Comparison of ENCODE assay signal across 8 cellular contexts in genomic region chr9:87497080-87497603, GRCh38. TPM values are rescaled to one million over a fixed set of nuclear protein-coding genes. Genes with fewer than 3 reads are reported as not detected.
A peak's percentile ranks its signal among the peaks of the same experiment; 100 is the strongest.
DNase-seq lines count a peak whose midpoint lies in the region; ATAC-seq and TF ChIP-seq lines count a peak whose summit lies in the region.

No MANE protein-coding gene starts in this region.

- peak overlapping the region; percentile 99 for H3K27ac ChIP-seq in A673 (ENCODE audit: low read depth, low read length, poor library complexity, severe bottlenecking)
- H3K27ac ChIP-seq in HUES48 (ENCODE audit: low read depth, low read length): peak overlapping the region; percentile 76
- H3K27ac ChIP-seq in muscle layer of colon (ENCODE audit: low read depth, low read length): peak overlapping the region; percentile 93

- H3K9ac ChIP-seq in HUES48 (ENCODE audit: low read depth, low read length) (peak overlapping the region; percentile 69), muscle layer of colon (ENCODE audit: low read length) (peak overlapping the region; percentile 67)

- CTCF ChIA-PET in A673 (lab: Charles Lee): no interaction called here

- TF ChIP-seq CTCF in A673 (conservative IDR thresholded peaks at IDR 0.05; ENCODE audit: low read depth, low read length) (no peak), choroid plexus epithelial cell (conservative IDR thresholded peaks at IDR 0.05; ENCODE audit: low read depth, low read length) (no peak)

- BruUV-seq in A673 (replicated peaks; lab: Mats Ljungman, UMichigan): TSS peak; percentile 44

- no peaks in the 10 kb centered on the region for H3K27me3 ChIP-seq in A673 (replicated peaks; ENCODE audit: insufficient read depth, low read depth, low read length, poor library complexity)
- H3K27me3 ChIP-seq in HUES48 (ENCODE audit: control insufficient read depth, insufficient read depth, low read length): 0 out of 2 replicates have a peak, but pooled peaks cover 3% of the 10 kb centered on the region
- H3K27me3 ChIP-seq in muscle layer of colon (ENCODE audit: control insufficient read depth in 1 of 2, insufficient read depth in 2 of 2, low read length in 2 of 2): no peaks in the 10 kb centered on the region

- ATAC-seq in GM19035 (IDR thresholded peaks at IDR 0.05; ENCODE audit: unreplicated experiment): no peak
- no peak for ATAC-seq in HG03457 (IDR thresholded peaks at IDR 0.05; ENCODE audit: unreplicated experiment)

- H3K36me3 ChIP-seq in A673 (ENCODE audit: insufficient read depth, low read length, poor library complexity, severe bottlenecking) (peaks cover 35% of the 10 kb centered on the region), HUES48 (ENCODE audit: control insufficient read depth, insufficient read depth, low read length) (peaks cover 16% of the 10 kb centered on the region), muscle layer of colon (ENCODE audit: insufficient read depth, low read length) (no peaks in the 10 kb centered on the region)

- peaks cover 62% of the 10 kb centered on the region for H3K4me1 ChIP-seq in A673 (ENCODE audit: insufficient read depth, low read length, poor library complexity, severe bottlenecking)
- peaks cover 16% of the 10 kb centered on the region for H3K4me1 ChIP-seq in HUES48 (ENCODE audit: control insufficient read depth, insufficient read depth, low read length)
- H3K4me1 ChIP-seq in muscle layer of colon (ENCODE audit: insufficient read depth, low read length): peaks cover 28% of the 10 kb centered on the region

- intact Hi-C loops in A673 (cut with micrococcal nuclease; ENCODE audit: unreplicated experiment): loop anchor here (5.0 kb wide), 4 partner anchors 35 to 165 kb away; no protein-coding TSS in a partner anchor

- DNase-seq in A673 (ENCODE audit: low spot score) (no peak), choroid plexus epithelial cell (ENCODE audit: low read depth) (no peak), NCI-H146 (lab: John Stamatoyannopoulos, UW) (no peak), DMS79 (lab: John Stamatoyannopoulos, UW) (no peak)

- H3K4me3 ChIP-seq in A673 (ENCODE audit: low read depth, low read length, poor library complexity, severe bottlenecking) (peak overlapping the region; percentile 91), HUES48 (ENCODE audit: low read depth, low read length) (peak overlapping the region; percentile 81), choroid plexus epithelial cell (ENCODE audit: low read depth, low read length) (peak overlapping the region; percentile 65), muscle layer of colon (ENCODE audit: low read depth in 1 of 2, low read length in 2 of 2) (peak overlapping the region; percentile 76 to 92)

- no peaks in the 10 kb centered on the region for H3K9me3 ChIP-seq in A673 (ENCODE audit: low read depth, low read length, poor library complexity, severe bottlenecking)
- H3K9me3 ChIP-seq in HUES48 (ENCODE audit: control insufficient read depth, insufficient read depth, low read length): no peaks in the 10 kb centered on the region
- H3K9me3 ChIP-seq in muscle layer of colon (ENCODE audit: low read length): no peaks in the 10 kb centered on the region

- POLR2A ChIA-PET in A673 (lab: Charles Lee; ENCODE audit: low non-redundant PET): interaction anchor here (0.6 to 0.7 kb wide), 2 partner anchors 11 to 15 kb away, joined by 3 to 4 read pairs; no protein-coding TSS in a partner anchor

RNA-seq across cellular contexts. Expression of gene DAPK1, which starts 0.5 kb away (rescaled TPM):
- 380 and 386 TPM in 2 replicates for total RNA-seq in A673 (2021)
